In genomic region chr19:13981988-13982501, GRCh38 we compare ENCODE assay signal across 37 cellular contexts. TPM values are rescaled to one million over a fixed set of nuclear protein-coding genes. Genes with fewer than 3 reads are reported as not detected.
DNase-seq lines count a peak whose midpoint lies in the region; ATAC-seq and TF ChIP-seq lines count a peak whose summit lies in the region.
"Had no signal": no experiment of that assay in that cellular context is flagged by ENCODE, and none has a peak within 500 bp of the region (broad histone marks: within the 10 kb centered on the region; RNA-seq: fewer than 3 reads in every experiment).

No MANE protein-coding gene starts in this region.

- H3K27ac ChIP-seq in CD4-positive, alpha-beta memory T cell (ENCODE audit: low read depth, low read length), result no peak overlapping the region
- no peak overlapping the region for H3K27ac ChIP-seq in osteoblast (ENCODE audit: low read depth, low read length)
- H3K27ac ChIP-seq: heart right ventricle, left ventricle myocardium inferior, prostate gland, sigmoid colon, SK-N-MC, tibial artery, vagina had no signal

- H3K4me3 ChIP-seq in CD4-positive, alpha-beta memory T cell (ENCODE audit: low read length in 2 of 2), result no peak overlapping the region
- no peak overlapping the region for H3K4me3 ChIP-seq in osteoblast (ENCODE audit: insufficient read depth, low read length)
- H3K4me3 ChIP-seq in MG63, result no peak overlapping the region
- H3K4me3 ChIP-seq: GM23338, heart right ventricle, left ventricle myocardium inferior, prostate gland, sigmoid colon, SK-N-MC, tibial artery, vagina had no signal

- H3K9me3 Mint-ChIP-seq in activated CD8-positive, alpha-beta memory T cell treated with anti-CD3 and anti-CD28 coated beads, Interleukin-2, amount 10 ng/mL, durations not matched to agents 7 days and 5 days (ENCODE audit: low read depth), result no peaks in the 10 kb centered on the region
- no peaks in the 10 kb centered on the region for H3K9me3 Mint-ChIP-seq in CD4-positive, alpha-beta memory T cell
- H3K9me3 Mint-ChIP-seq: activated T-helper 1 cell treated with anti-CD3 and anti-CD28 coated beads, Interleukin-12 subunit alpha, Interleukin-12 subunit beta, Interleukin-2, Interleukin-4 antibody, amounts not matched to agents 30 ng/mL and 10 ng/mL and 1 ng/mL, durations not matched to agents 14 hours and 24 hours and 36 hours; GM23338 had no signal

- H3K36me3 Mint-ChIP-seq in activated CD8-positive, alpha-beta memory T cell treated with anti-CD3 and anti-CD28 coated beads, Interleukin-2, amount 10 ng/mL, durations not matched to agents 7 days and 5 days, result no peaks in the 10 kb centered on the region
- peaks cover 0 to 2% of the 10 kb centered on the region in 2 donors for H3K36me3 Mint-ChIP-seq in CD4-positive, alpha-beta memory T cell

- intact Hi-C loops in CD4-positive, alpha-beta memory T cell (cut with micrococcal nuclease), result no loop called here

- H3K79me2 ChIP-seq in osteoblast (ENCODE audit: insufficient read depth, low read length), result no peaks in the 10 kb centered on the region

- peak overlapping the region; percentile 82 for H3K27ac Mint-ChIP-seq in activated CD8-positive, alpha-beta memory T cell treated with anti-CD3 and anti-CD28 coated beads, Interleukin-2, amount 10 ng/mL, durations not matched to agents 7 days and 5 days
- H3K27ac Mint-ChIP-seq in CD4-positive, alpha-beta memory T cell, result peak overlapping the region in 5 of 7 donors; percentile 52 to 98 (median 84)
- H3K27ac Mint-ChIP-seq: GM23338 had no signal

- ATAC-seq in activated CD8-positive, alpha-beta memory T cell treated with anti-CD3 and anti-CD28 coated beads, Interleukin-2, amount 10 ng/mL, durations not matched to agents 7 days and 5 days, result no peak
- ATAC-seq: GM23338, heart right ventricle had no signal

- POLR2A ChIA-PET in CD4-positive, alpha-beta memory T cell (lab: Charles Lee; ENCODE audit: partially characterized antibody), result interaction anchor here (0.7 to 10.0 kb wide), 9 partner anchors 14 to 50 kb away, joined by 3 to 117 read pairs (median 5); partner anchors contain the start of genes DCAF15, IL27RA and RFX1

- no peak overlapping the region for H3K4me3 Mint-ChIP-seq in activated CD8-positive, alpha-beta memory T cell treated with anti-CD3 and anti-CD28 coated beads, Interleukin-2, amount 10 ng/mL, durations not matched to agents 7 days and 5 days
- H3K4me3 Mint-ChIP-seq in CD4-positive, alpha-beta memory T cell, result peak overlapping the region in 3 of 8 donors; percentile 34 to 62 (median 49)
- H3K4me3 Mint-ChIP-seq: activated T-helper 1 cell treated with anti-CD3 and anti-CD28 coated beads, Interleukin-12 subunit alpha, Interleukin-12 subunit beta, Interleukin-2, Interleukin-4 antibody, amounts not matched to agents 30 ng/mL and 10 ng/mL and 1 ng/mL, durations not matched to agents 14 hours and 24 hours and 36 hours; GM23338 had no signal

- H3K4me1 ChIP-seq in CD4-positive, alpha-beta memory T cell (ENCODE audit: insufficient read depth, low read length), result peaks cover 54% of the 10 kb centered on the region
- peaks cover 6% of the 10 kb centered on the region for H3K4me1 ChIP-seq in osteoblast (ENCODE audit: insufficient read depth, low read length)

- H3K4me2 ChIP-seq in osteoblast (ENCODE audit: insufficient read depth, low read length), result no peak overlapping the region
- H3K4me2 ChIP-seq: GM23338 had no signal

- H3K4me1 Mint-ChIP-seq in activated CD8-positive, alpha-beta memory T cell treated with anti-CD3 and anti-CD28 coated beads, Interleukin-2, amount 10 ng/mL, durations not matched to agents 7 days and 5 days, result peaks cover 67% of the 10 kb centered on the region
- peaks cover 19 to 69% (median 39%) of the 10 kb centered on the region in 4 donors for H3K4me1 Mint-ChIP-seq in CD4-positive, alpha-beta memory T cell

- H3K27me3 Mint-ChIP-seq in activated CD8-positive, alpha-beta memory T cell treated with anti-CD3 and anti-CD28 coated beads, Interleukin-2, amount 10 ng/mL, durations not matched to agents 7 days and 5 days, result no peaks in the 10 kb centered on the region
- H3K27me3 Mint-ChIP-seq in CD4-positive, alpha-beta memory T cell, result no peaks in the 10 kb centered on the region

- DNase-seq in activated CD8-positive, alpha-beta memory T cell treated with anti-CD3 and anti-CD28 coated beads, Interleukin-2, amount 10 ng/mL, durations not matched to agents 7 days and 5 days, result no peak
- no peak for DNase-seq in activated CD8-positive, alpha-beta memory T cell treated with anti-CD3 and anti-CD28 coated beads, Interleukin-2, amount 50 U/mL, for 4 hours
- no peak for DNase-seq in CD4-positive, alpha-beta memory T cell
- DNase-seq in NCI-H2171 treated with DMSO at 0.1 percent for 48 hours (lab: John Stamatoyannopoulos, UW), result peak; percentile 90
- peak; percentile 84 for DNase-seq in osteoblast (ENCODE audit: insufficient read length, low spot score, missing footprints)
- DNase-seq in NCI-H82 (lab: John Stamatoyannopoulos, UW), result no peak
- DNase-seq in MG63, result no peak
- no peak for DNase-seq in SHP77 (lab: John Stamatoyannopoulos, UW)
- DNase-seq: activated CD4-positive, alpha-beta T cell treated with anti-CD3 and anti-CD28 coated beads, Interleukin-2, amount 50 U/mL, for 4 hours; activated CD4-positive, CD25-positive, alpha-beta regulatory T cell; activated CD8-positive, alpha-beta memory T cell treated with anti-CD3 and anti-CD28 coated beads, Interleukin-2, amount 50 U/mL, for 48 hours; activated naive CD4-positive, alpha-beta T cell treated with anti-CD3 and anti-CD28 coated beads, Interleukin-2, amount 50 U/mL, for 16 hours; anterior cingulate cortex; Calu3; heart right ventricle; left ventricle myocardium inferior; mesendoderm; NCI-H1436; NCI-H2081 treated with DMSO at 0.1 percent for 48 hours; NCI-H446; OCI-M1; sigmoid colon; stimulated activated CD4-positive, alpha-beta T cell treated with anti-CD3 and anti-CD28 coated beads, Interleukin-12 subunit alpha, Interleukin-12 subunit beta, amount 100 ng/mL, for 4 hours; stimulated activated CD4-positive, alpha-beta T cell treated with anti-CD3 and anti-CD28 coated beads, Interleukin-2, amount 100 ng/mL, for 48 hours; tibial artery had no signal

- H3K27me3 ChIP-seq in CD4-positive, alpha-beta memory T cell (ENCODE audit: insufficient read depth, low read length), result no peaks in the 10 kb centered on the region
- H3K27me3 ChIP-seq in osteoblast (ENCODE audit: insufficient read depth, low read length) (no peaks in the 10 kb centered on the region), MG63 (no peaks in the 10 kb centered on the region)
- H3K27me3 ChIP-seq: heart right ventricle, sigmoid colon, tibial artery, vagina had no signal

- no peak overlapping the region for H2AFZ ChIP-seq in osteoblast (ENCODE audit: low read length)
- H2AFZ ChIP-seq: GM23338 had no signal

- H3K9me3 ChIP-seq in CD4-positive, alpha-beta memory T cell (ENCODE audit: control insufficient read depth in 1 of 2, low read length in 2 of 2), result no peaks in the 10 kb centered on the region
- H3K9me3 ChIP-seq in osteoblast (ENCODE audit: low read depth, low read length), result no peaks in the 10 kb centered on the region
- H3K9me3 ChIP-seq in MG63, result no peaks in the 10 kb centered on the region
- H3K9me3 ChIP-seq: heart right ventricle, left ventricle myocardium inferior, prostate gland, sigmoid colon, tibial artery, vagina had no signal

- no peak for TF ChIP-seq CTCF in osteoblast (IDR thresholded peaks at IDR 0.05; ENCODE audit: extremely low read depth, low read depth, low read length)

- CTCF ChIA-PET in activated CD8-positive, alpha-beta memory T cell treated with anti-CD3 and anti-CD28 coated beads, Interleukin-2, amount 10 ng/mL, durations not matched to agents 7 days and 5 days (lab: Charles Lee), result interaction anchor here (0.9 to 1.7 kb wide), 6 partner anchors 23 to 120 kb away, joined by 3 to 9 read pairs (median 4); partner anchors contain the start of genes DCAF15 and IL27RA
- CTCF ChIA-PET in CD4-positive, alpha-beta memory T cell (lab: Charles Lee; ENCODE audit: partially characterized antibody), result interaction anchor here (0.5 to 1.2 kb wide), 3 partner anchors 43 to 66 kb away, joined by 3 to 5 read pairs (median 4); partner anchors contain the start of gene IL27RA

- no peaks in the 10 kb centered on the region for H4K20me1 ChIP-seq in osteoblast (ENCODE audit: insufficient read depth, low read length)

- no peaks in the 10 kb centered on the region for H3K36me3 ChIP-seq in CD4-positive, alpha-beta memory T cell (ENCODE audit: insufficient read depth, low read length)
- H3K36me3 ChIP-seq in osteoblast (ENCODE audit: insufficient read depth, low read length) (peaks cover 5% of the 10 kb centered on the region), MG63 (no peaks in the 10 kb centered on the region; the same call in 1 of the 2 replicates)
- H3K36me3 ChIP-seq: prostate gland had no signal

RNA-seq across cellular contexts. Expression of gene RFX1, which starts 24.1 kb away (rescaled TPM):
- total RNA-seq in activated CD8-positive, alpha-beta memory T cell treated with anti-CD3 and anti-CD28 coated beads, Interleukin-2, amount 10 ng/mL, durations not matched to agents 7 days and 5 days, result 10 to 100 TPM; 16.0 to 17.8 TPM
- total RNA-seq in CD4-positive, alpha-beta memory T cell, result 10 to 100 TPM; 17.4 to 17.8 TPM
- polyA plus RNA-seq in CD4-positive, alpha-beta memory T cell, result 1 to 10 TPM in 1 of 2 donors, not detected in 1; 2.5 TPM
- total RNA-seq in osteoblast, result 2.4 and 2.5 TPM in 2 replicates
- 0.86 and 3.3 TPM in 2 replicates for total RNA-seq in MG63 (2014; rRNA removed; shearing (Covaris generic); ENCODE audit: low replicate concordance)

RNA-seq across cellular contexts. Expression of gene DCAF15, which starts 29.7 kb away (rescaled TPM):
- total RNA-seq in activated CD8-positive, alpha-beta memory T cell treated with anti-CD3 and anti-CD28 coated beads, Interleukin-2, amount 10 ng/mL, durations not matched to agents 7 days and 5 days, result 10 to 100 TPM; 82.5 to 94.3 TPM
- total RNA-seq in CD4-positive, alpha-beta memory T cell, result 10 to 100 TPM; 92.9 to 96.7 TPM
- polyA plus RNA-seq in CD4-positive, alpha-beta memory T cell, result 1 to 10 TPM; 4.9 to 7.2 TPM
- 11.5 and 11.9 TPM in 2 replicates for total RNA-seq in osteoblast
- 13.8 and 22.9 TPM in 2 replicates for total RNA-seq in MG63 (2014; rRNA removed; shearing (Covaris generic); ENCODE audit: low replicate concordance)

RNA-seq across cellular contexts. Expression of gene PODNL1, which starts 43.8 kb away (rescaled TPM):
- total RNA-seq in activated CD8-positive, alpha-beta memory T cell treated with anti-CD3 and anti-CD28 coated beads, Interleukin-2, amount 10 ng/mL, durations not matched to agents 7 days and 5 days, result under 1 TPM; 0.29 to 0.47 TPM
- total RNA-seq in CD4-positive, alpha-beta memory T cell, result not detected
- polyA plus RNA-seq in CD4-positive, alpha-beta memory T cell, result not detected
- 4.0 and 6.5 TPM in 2 replicates for total RNA-seq in osteoblast
- total RNA-seq in MG63 (2014; rRNA removed; shearing (Covaris generic); ENCODE audit: low replicate concordance), result not detected in 2 replicates
- total RNA-seq: activated T-helper 1 cell treated with anti-CD3 and anti-CD28 coated beads, Interleukin-12 subunit alpha, Interleukin-12 subunit beta, Interleukin-2, Interleukin-4 antibody, amounts not matched to agents 30 ng/mL and 10 ng/mL and 1 ng/mL, durations not matched to agents 14 hours and 24 hours and 36 hours; bronchial epithelial cell; Calu3; endothelial cell of umbilical vein; sigmoid colon had no signal
- polyA plus RNA-seq: GM23338 had no signal

RNA-seq across cellular contexts. Expression of gene RLN3, which starts 45.9 kb away (rescaled TPM):
- not detected for total RNA-seq in activated CD8-positive, alpha-beta memory T cell treated with anti-CD3 and anti-CD28 coated beads, Interleukin-2, amount 10 ng/mL, durations not matched to agents 7 days and 5 days
- not detected for total RNA-seq in CD4-positive, alpha-beta memory T cell
- under 1 TPM in 1 of 2 donors, not detected in 1; 0.41 TPM for polyA plus RNA-seq in CD4-positive, alpha-beta memory T cell
- not detected in 2 replicates for total RNA-seq in osteoblast
- not detected in 2 replicates for total RNA-seq in MG63 (2014; rRNA removed; shearing (Covaris generic); ENCODE audit: low replicate concordance)
- total RNA-seq: activated T-helper 1 cell treated with anti-CD3 and anti-CD28 coated beads, Interleukin-12 subunit alpha, Interleukin-12 subunit beta, Interleukin-2, Interleukin-4 antibody, amounts not matched to agents 30 ng/mL and 10 ng/mL and 1 ng/mL, durations not matched to agents 14 hours and 24 hours and 36 hours; bronchial epithelial cell; Calu3; endothelial cell of umbilical vein; frontal cortex; GM23338; heart right ventricle; HT-29; left ventricle myocardium inferior; M059J; prostate gland; T-helper 1 cell treated with Interleukin-12 subunit alpha and Interleukin-12 subunit beta and Interleukin-4 antibody, amounts not matched to agents 30 ng/mL and 1 ng/mL, for 36 hours; vagina had no signal
- polyA plus RNA-seq: endothelial cell of umbilical vein, GM23338, heart right ventricle, keratinocyte, sigmoid colon had no signal

RNA-seq across cellular contexts. Expression of gene IL27RA, which starts 49.5 kb away (rescaled TPM):
- 10 to 100 TPM; 29.7 to 60.3 TPM for total RNA-seq in activated CD8-positive, alpha-beta memory T cell treated with anti-CD3 and anti-CD28 coated beads, Interleukin-2, amount 10 ng/mL, durations not matched to agents 7 days and 5 days
- 10 to 100 TPM; 74.3 to 76.2 TPM for total RNA-seq in CD4-positive, alpha-beta memory T cell
- 100 to 1,000 TPM; 101 to 104 TPM for polyA plus RNA-seq in CD4-positive, alpha-beta memory T cell
- total RNA-seq in osteoblast, result 1.1 and 1.2 TPM in 2 replicates
- total RNA-seq in MG63 (2014; rRNA removed; shearing (Covaris generic); ENCODE audit: low replicate concordance), result 3.3 and 8.4 TPM in 2 replicates

Comparison
In these comparisons a context has a peak if more than half of its experiments do, and no peak if none do; other contexts are left out.
1. DNase-seq: peak in NCI-H2171 treated with DMSO at 0.1 percent for 48 hours (single experiment) and osteoblast (single experiment); none in activated CD8-positive, alpha-beta memory T cell treated with anti-CD3 and anti-CD28 coated beads, Interleukin-2, amount 10 ng/mL, durations not matched to agents 7 days and 5 days (single experiment), activated CD8-positive, alpha-beta memory T cell treated with anti-CD3 and anti-CD28 coated beads, Interleukin-2, amount 50 U/mL, for 4 hours (single experiment), CD4-positive, alpha-beta memory T cell (0 of 5), NCI-H82 (single experiment), MG63 (single experiment) and SHP77 (0 of 2).